8 cellular contexts compared by ENCODE assay signal in genomic region chr16:1342526-1343427, GRCh38. TPM values are rescaled to one million over a fixed set of nuclear protein-coding genes. Genes with fewer than 3 reads are reported as not detected.
DNase-seq lines count a peak whose midpoint lies in the region; ATAC-seq and TF ChIP-seq lines count a peak whose summit lies in the region.

No MANE protein-coding gene starts in this region.

- H3K36me3 Mint-ChIP-seq in MCF 10A (ENCODE audit: insufficient read depth, unreplicated experiment), result peaks cover 6% of the 10 kb centered on the region

- ATAC-seq in GM18909 (IDR thresholded peaks at IDR 0.05; ENCODE audit: poor library complexity, unreplicated experiment) (peak; percentile 85), HG03139 (IDR thresholded peaks at IDR 0.05; ENCODE audit: unreplicated experiment) (peak; percentile 84)

- DNase-seq in AG08396 (ENCODE audit: low spot score) (peak; percentile 95), NCI-H2171 (lab: John Stamatoyannopoulos, UW) (peak; percentile 99), UCSD-AML1 (lab: John Stamatoyannopoulos, UW; ENCODE audit: unreplicated experiment) (peak; percentile 98), MCF 10A (ENCODE audit: unreplicated experiment) (peak; percentile 98), iPS-NIHi7 (ENCODE audit: extremely low spot score) (peak; percentile 100)
- DNase-seq in stimulated activated CD4-positive, alpha-beta T cell treated with anti-CD3 and anti-CD28 coated beads, Interleukin-12 subunit alpha, Interleukin-12 subunit beta, amount 100 ng/mL, for 4 hours, result peak; percentile 86

- TF ChIP-seq CTCF in MCF 10A (IDR thresholded peaks at IDR 0.05; ENCODE audit: unreplicated experiment), result no peak

- H3K4me1 Mint-ChIP-seq in MCF 10A (ENCODE audit: insufficient read depth, unreplicated experiment), result peaks cover 13% of the 10 kb centered on the region

- intact Hi-C loops in MCF 10A (cut with micrococcal nuclease), result no loop called here

- H3K27ac Mint-ChIP-seq in MCF 10A (ENCODE audit: low read depth, unreplicated experiment), result no peak overlapping the region

- no peaks in the 10 kb centered on the region for H3K9me3 Mint-ChIP-seq in MCF 10A (ENCODE audit: unreplicated experiment)

- CTCF ChIA-PET in MCF 10A (lab: Yijun Ruan, JAX), result interaction anchor here (0.6 to 1.4 kb wide), 3 partner anchors 12 to 423 kb away, joined by 3 read pairs; no protein-coding TSS in a partner anchor

- H3K4me3 Mint-ChIP-seq in MCF 10A (ENCODE audit: unreplicated experiment), result peak overlapping the region; percentile 75

- no peaks in the 10 kb centered on the region for H3K27me3 Mint-ChIP-seq in MCF 10A (ENCODE audit: insufficient read depth, unreplicated experiment)

- POLR2A ChIA-PET in MCF 10A (lab: Yijun Ruan, JAX), result interaction anchor here (0.7 to 1.6 kb wide), 5 partner anchors 25 to 86 kb away, joined by 3 to 6 read pairs (median 4); partner anchors contain the start of gene UBE2I

- no TSS peak for BruUV-seq in MCF 10A (replicated peaks; lab: Mats Ljungman, UMichigan)

RNA-seq across cellular contexts. Expression of gene TSR3, which starts 8.9 kb away (rescaled TPM):
- 49.6 and 58.2 TPM in 2 replicates for total RNA-seq in MCF 10A (2022)

RNA-seq across cellular contexts. Expression of gene GNPTG, which starts 9.0 kb away (rescaled TPM):
- total RNA-seq in MCF 10A (2022), result 37.6 and 41.6 TPM in 2 replicates

RNA-seq across cellular contexts. Expression of gene BAIAP3, which starts 9.3 kb away (rescaled TPM):
- total RNA-seq in MCF 10A (2022), result 0.49 and 0.75 TPM in 2 replicates

RNA-seq across cellular contexts. Expression of gene UBE2I, which starts 33.3 kb away (rescaled TPM):
- 163 and 172 TPM in 2 replicates for total RNA-seq in MCF 10A (2022)

Comparison
In these comparisons a context has a peak if more than half of its experiments do, and no peak if none do; other contexts are left out.
1. Peak in every context shown above with its lines: DNase-seq and ATAC-seq.